In genomic region chr1:46747683-46748288, GRCh38 we compare ENCODE assay signal across 8 cellular contexts. TPM values are rescaled to one million over a fixed set of nuclear protein-coding genes. Genes with fewer than 3 reads are reported as not detected.
DNase-seq lines count a peak whose midpoint lies in the region; ATAC-seq, FAIRE-seq and TF ChIP-seq lines count a peak whose summit lies in the region.

No MANE protein-coding gene starts in this region.

- DNase-seq in NCI-H2227 (lab: John Stamatoyannopoulos, UW; ENCODE audit: unreplicated experiment) (peak; percentile 81), astrocyte of the spinal cord (ENCODE audit: low read depth, low spot score) (peak; percentile 32), transverse colon (peak; percentile 31), activated gamma-delta T cell treated with Interleukin-2 at 50 U/mL for 16 hours (no peak)

- H3K4me1 ChIP-seq in transverse colon = peaks cover 0 to 3% (median 0%) of the 10 kb centered on the region in 4 donors

- no peaks in the 10 kb centered on the region for H3K9me3 ChIP-seq in transverse colon

- no peak for ATAC-seq in HG03280 (IDR thresholded peaks at IDR 0.05; ENCODE audit: unreplicated experiment)

- peak; percentile 84 for FAIRE-seq in islet of Langerhans (lab: Jason Lieb, UNC)

- H3K4me3 ChIP-seq in GM12875 (ENCODE audit: low read depth, low read length) = no peak overlapping the region
- H3K4me3 ChIP-seq in astrocyte of the spinal cord (ENCODE audit: low read depth, low read length) = no peak overlapping the region
- no peak overlapping the region for H3K4me3 ChIP-seq in transverse colon

- in situ Hi-C loops in astrocyte of the spinal cord (cut with HindIII; ENCODE audit: low sequenced_read_pairs) = no loop called here
- in situ Hi-C loops in transverse colon (cut with MboI; ENCODE audit: low pct_ligation_motif_present in 1 of 4, low pct_unique_long_range_greater_than_20kb in 1 of 4, low sequenced_read_pairs in 3 of 4) = loop anchor here in 3 of 4 donors (25.0 kb wide), 3 partner anchors 240 to 310 kb away; no protein-coding TSS in a partner anchor

- WGBS in transverse colon (ENCODE audit: low coverage in 1 of 2), 2 donors = 37 to 50% methylated on average over 2 to 5 of the region's 5 CpGs

- TF ChIP-seq POLR2A in transverse colon (IDR thresholded peaks at IDR 0.05) = no peak

- TF ChIP-seq CTCF in 22Rv1 (IDR thresholded peaks at IDR 0.05) (peak; percentile 78), GM12875 (IDR thresholded peaks at IDR 0.05; ENCODE audit: borderline replicate concordance, insufficient read depth, low read depth, low read length) (peak; percentile 36; the same call in 1 of the 2 replicates), astrocyte of the spinal cord (IDR thresholded peaks at IDR 0.05; ENCODE audit: low read depth, low read length) (peak; percentile 73), transverse colon (IDR thresholded peaks at IDR 0.05) (peak; percentile 35 to 50 (median 44))

- intact Hi-C loops in transverse colon (cut with DNase I; ENCODE audit: low total_unique reads) = no loop called here

- no peaks in the 10 kb centered on the region for H3K36me3 ChIP-seq in transverse colon

- no peak for TF ChIP-seq EP300 in transverse colon (IDR thresholded peaks at IDR 0.05; ENCODE audit: low read depth)

- H3K27ac ChIP-seq in 22Rv1 = no peak overlapping the region
- H3K27ac ChIP-seq in transverse colon = no peak overlapping the region

- peaks cover 12% of the 10 kb centered on the region for H3K27me3 ChIP-seq in transverse colon

RNA-seq across cellular contexts. Expression of gene EFCAB14, which starts 28.9 kb away (rescaled TPM):
- total RNA-seq in transverse colon = 100 to 1,000 TPM in 2 of 4 donors, 10 to 100 TPM in 2; 48.2 to 119 (median 85.4) TPM

RNA-seq across cellular contexts. Expression of gene CYP4B1, which starts 51.1 kb away (rescaled TPM):
- 10 to 100 TPM in 3 of 4 donors, 1 to 10 TPM in 1; 2.4 to 77.8 (median 25.2) TPM for total RNA-seq in transverse colon
